ENCODE assay signal across 1 cellular context in the genomic region with DNA sequence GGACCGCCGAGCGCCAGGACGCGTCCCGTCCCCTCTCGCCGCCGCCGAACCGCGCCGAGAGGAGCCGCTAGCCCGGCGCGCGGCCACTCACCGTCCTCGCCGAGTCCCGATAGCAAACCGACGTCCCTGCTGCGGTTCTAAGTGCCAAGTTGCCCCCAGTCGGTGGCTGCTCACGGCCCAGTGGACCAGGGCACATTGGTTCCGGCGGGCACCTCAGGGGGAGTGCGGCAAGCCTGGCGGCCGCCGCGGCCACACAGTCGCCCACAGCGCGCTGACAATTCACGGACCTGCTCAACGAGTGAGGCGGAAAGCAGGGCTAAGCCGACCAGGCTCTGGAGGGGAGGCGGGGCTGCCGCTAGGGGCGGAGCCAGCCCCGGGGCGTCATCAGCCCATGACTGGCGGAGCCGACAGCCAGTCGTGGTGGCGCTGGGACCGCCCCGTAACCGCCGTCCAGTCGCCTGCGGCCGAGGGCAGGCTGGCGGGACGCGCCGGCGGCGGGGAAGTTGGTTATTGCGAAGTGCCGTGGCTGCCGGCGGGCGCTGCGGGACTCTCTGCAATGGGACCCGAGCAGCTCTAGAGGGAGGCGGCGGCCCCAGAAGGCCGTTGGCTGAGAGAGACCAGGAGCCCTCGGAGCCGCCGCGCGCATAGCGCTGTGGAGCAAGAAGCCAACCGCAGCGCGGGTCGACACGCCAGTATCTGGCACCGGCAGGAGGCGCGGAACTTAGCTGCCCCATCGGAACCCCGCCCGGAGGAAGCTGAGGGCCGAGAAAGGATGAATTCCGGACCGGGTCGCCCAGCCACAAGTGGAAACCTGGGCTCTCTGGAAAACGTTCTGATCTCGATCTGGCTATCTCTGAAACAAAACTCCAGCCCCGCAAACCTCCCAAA.
TF ChIP-seq lines count a peak whose summit lies in the region.

A gene with protein sequence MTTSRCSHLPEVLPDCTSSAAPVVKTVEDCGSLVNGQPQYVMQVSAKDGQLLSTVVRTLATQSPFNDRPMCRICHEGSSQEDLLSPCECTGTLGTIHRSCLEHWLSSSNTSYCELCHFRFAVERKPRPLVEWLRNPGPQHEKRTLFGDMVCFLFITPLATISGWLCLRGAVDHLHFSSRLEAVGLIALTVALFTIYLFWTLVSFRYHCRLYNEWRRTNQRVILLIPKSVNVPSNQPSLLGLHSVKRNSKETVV (minus strand): TSS at position 300 of the 888 bp plus-strand sequence. CDS start 112,387 bp downstream, outside the sequence.

TF ChIP-seq in H1, 55 proteins besides CTCF, POLR2A, EP300 and RAD21 (continues in another document):
- TF ChIP-seq SRF (IDR thresholded peaks at IDR 0.05; ENCODE audit: low read depth, low read length) (no peak), CTBP2 (IDR thresholded peaks at IDR 0.05; ENCODE audit: borderline replicate concordance, insufficient read depth, insufficient read length, low read length) (peak; percentile 23), TEAD4 (IDR thresholded peaks at IDR 0.05; ENCODE audit: low read depth, low read length) (0 out of 2 replicates have a peak, but pooled peaks have one; percentile 2), SP2 (IDR thresholded peaks at IDR 0.05; ENCODE audit: low read length) (peak; percentile 49; the same call in 1 of the 2 replicates), POLR2AphosphoS5 (IDR thresholded peaks at IDR 0.05; ENCODE audit: low read depth, low read length) (peak; percentile 63), GABPA (IDR thresholded peaks at IDR 0.05; ENCODE audit: borderline replicate concordance, insufficient read depth, low read length) (no peak), MAX (IDR thresholded peaks at IDR 0.05) (peak; percentile 65), CBX8 (IDR thresholded peaks at IDR 0.05; ENCODE audit: borderline replicate concordance, low read depth, low read length) (no peak), BACH1 (IDR thresholded peaks at IDR 0.05; ENCODE audit: low read length) (peak; percentile 54), SIX5 (IDR thresholded peaks at IDR 0.05; ENCODE audit: low read depth, low read length) (no peak), TCF12 (IDR thresholded peaks at IDR 0.05; ENCODE audit: low read depth, low read length) (no peak), JUND (IDR thresholded peaks at IDR 0.05; ENCODE audit: low read length) (no peak), CBX5 (IDR thresholded peaks at IDR 0.05; ENCODE audit: low read depth, low read length) (no peak), POU5F1 (IDR thresholded peaks at IDR 0.05; ENCODE audit: low read depth, low read length) (no peak), BRCA1 (IDR thresholded peaks at IDR 0.05; ENCODE audit: low read depth, low read length) (no peak), SIN3A (conservative IDR thresholded peaks at IDR 0.05 in 1 of 2, IDR thresholded peaks at IDR 0.05 in 1 of 2; ENCODE audit: low read depth in 1 of 2, low read length in 2 of 2) (peak in 1 of 2 experiments; percentile 85; a peak in 2 of 4 replicates), TAF1 (IDR thresholded peaks at IDR 0.05; ENCODE audit: low read depth, low read length) (peak; percentile 87), YY1 (IDR thresholded peaks at IDR 0.05; ENCODE audit: low read depth, low read length) (no peak), SP1 (IDR thresholded peaks at IDR 0.05; ENCODE audit: low read depth, low read length) (peak; percentile 90), NANOG (IDR thresholded peaks at IDR 0.05; ENCODE audit: insufficient read depth, low read depth, low read length, poor library complexity, severe bottlenecking) (no peak), MAFK (IDR thresholded peaks at IDR 0.05; ENCODE audit: low read depth, low read length) (no peak), KDM1A (IDR thresholded peaks at IDR 0.05; ENCODE audit: borderline replicate concordance, low read length) (no peak), SP4 (IDR thresholded peaks at IDR 0.05; ENCODE audit: low read length) (peak; percentile 89), TAF7 (optimal IDR thresholded peaks at IDR 0.05; ENCODE audit: borderline replicate concordance, low read depth, low read length) (peak; percentile 67), ASH2L (IDR thresholded peaks at IDR 0.05; ENCODE audit: low read length) (peak; percentile 81), JUN (IDR thresholded peaks at IDR 0.05; ENCODE audit: low read depth, low read length) (no peak), HDAC2 (IDR thresholded peaks at IDR 0.05; ENCODE audit: borderline replicate concordance in 1 of 2, low read depth in 2 of 2, low read length in 2 of 2) (0 out of 4 replicates have a peak, but pooled peaks of 1 of the 2 experiments have one; percentile 12), CHD1 (IDR thresholded peaks at IDR 0.05; ENCODE audit: low read depth, low read length) (no peak), BCL11A (IDR thresholded peaks at IDR 0.05; ENCODE audit: low read depth in 2 of 2, low read length in 2 of 2) (no peak), RFX5 (IDR thresholded peaks at IDR 0.05; ENCODE audit: borderline replicate concordance, low read depth, low read length) (no peak), EZH2 (IDR thresholded peaks at IDR 0.05; ENCODE audit: low read depth, low read length, severe bottlenecking) (peak; percentile 13), CEBPB (IDR thresholded peaks at IDR 0.05; ENCODE audit: low read depth, low read length) (no peak), GTF2F1 (IDR thresholded peaks at IDR 0.05; ENCODE audit: borderline replicate concordance, low read depth, low read length) (no peak), TBP (IDR thresholded peaks at IDR 0.05; ENCODE audit: low read depth, low read length) (peak; percentile 82), RXRA (IDR thresholded peaks at IDR 0.05; ENCODE audit: insufficient read depth, low read depth, low read length) (no peak), ATF3 (IDR thresholded peaks at IDR 0.05; ENCODE audit: insufficient read depth, low read depth, low read length) (no peak), NRF1 (IDR thresholded peaks at IDR 0.05; ENCODE audit: low read depth, low read length) (no peak), PHF8 (conservative IDR thresholded peaks at IDR 0.05; ENCODE audit: low read depth, low read length) (no peak; the same call in 1 of the 2 replicates), SUZ12 (IDR thresholded peaks at IDR 0.05; ENCODE audit: low read length) (no peak), CHD2 (IDR thresholded peaks at IDR 0.05; ENCODE audit: low read length) (peak; percentile 81), ATF2 (IDR thresholded peaks at IDR 0.05; ENCODE audit: low read length) (no peak), RBBP5 (IDR thresholded peaks at IDR 0.05; ENCODE audit: borderline replicate concordance, low read depth, low read length) (peak; percentile 49; the same call in 1 of the 2 replicates), KDM4A (IDR thresholded peaks at IDR 0.05; ENCODE audit: low read depth, low read length, severe bottlenecking) (peak; percentile 87), ZNF274 (IDR thresholded peaks at IDR 0.05; ENCODE audit: borderline replicate concordance, extremely low read depth, low read length) (no peak), SAP30 (IDR thresholded peaks at IDR 0.05; ENCODE audit: insufficient read depth, insufficient replicate concordance, low read length) (no peak), SIRT6 (IDR thresholded peaks at IDR 0.05; ENCODE audit: low read length) (no peak), CREB1 (IDR thresholded peaks at IDR 0.05) (peak; percentile 82), RNF2 (IDR thresholded peaks at IDR 0.05; ENCODE audit: borderline replicate concordance, low read depth, low read length, missing control alignments, poor library complexity, severe bottlenecking) (peak; percentile 24), EGR1 (IDR thresholded peaks at IDR 0.05; ENCODE audit: borderline replicate concordance, low read depth, low read length) (no peak), KDM5A (IDR thresholded peaks at IDR 0.05; ENCODE audit: low read length) (0 out of 2 replicates have a peak, but pooled peaks have one; percentile 17)
- TF ChIP-seq, protein P1, sequence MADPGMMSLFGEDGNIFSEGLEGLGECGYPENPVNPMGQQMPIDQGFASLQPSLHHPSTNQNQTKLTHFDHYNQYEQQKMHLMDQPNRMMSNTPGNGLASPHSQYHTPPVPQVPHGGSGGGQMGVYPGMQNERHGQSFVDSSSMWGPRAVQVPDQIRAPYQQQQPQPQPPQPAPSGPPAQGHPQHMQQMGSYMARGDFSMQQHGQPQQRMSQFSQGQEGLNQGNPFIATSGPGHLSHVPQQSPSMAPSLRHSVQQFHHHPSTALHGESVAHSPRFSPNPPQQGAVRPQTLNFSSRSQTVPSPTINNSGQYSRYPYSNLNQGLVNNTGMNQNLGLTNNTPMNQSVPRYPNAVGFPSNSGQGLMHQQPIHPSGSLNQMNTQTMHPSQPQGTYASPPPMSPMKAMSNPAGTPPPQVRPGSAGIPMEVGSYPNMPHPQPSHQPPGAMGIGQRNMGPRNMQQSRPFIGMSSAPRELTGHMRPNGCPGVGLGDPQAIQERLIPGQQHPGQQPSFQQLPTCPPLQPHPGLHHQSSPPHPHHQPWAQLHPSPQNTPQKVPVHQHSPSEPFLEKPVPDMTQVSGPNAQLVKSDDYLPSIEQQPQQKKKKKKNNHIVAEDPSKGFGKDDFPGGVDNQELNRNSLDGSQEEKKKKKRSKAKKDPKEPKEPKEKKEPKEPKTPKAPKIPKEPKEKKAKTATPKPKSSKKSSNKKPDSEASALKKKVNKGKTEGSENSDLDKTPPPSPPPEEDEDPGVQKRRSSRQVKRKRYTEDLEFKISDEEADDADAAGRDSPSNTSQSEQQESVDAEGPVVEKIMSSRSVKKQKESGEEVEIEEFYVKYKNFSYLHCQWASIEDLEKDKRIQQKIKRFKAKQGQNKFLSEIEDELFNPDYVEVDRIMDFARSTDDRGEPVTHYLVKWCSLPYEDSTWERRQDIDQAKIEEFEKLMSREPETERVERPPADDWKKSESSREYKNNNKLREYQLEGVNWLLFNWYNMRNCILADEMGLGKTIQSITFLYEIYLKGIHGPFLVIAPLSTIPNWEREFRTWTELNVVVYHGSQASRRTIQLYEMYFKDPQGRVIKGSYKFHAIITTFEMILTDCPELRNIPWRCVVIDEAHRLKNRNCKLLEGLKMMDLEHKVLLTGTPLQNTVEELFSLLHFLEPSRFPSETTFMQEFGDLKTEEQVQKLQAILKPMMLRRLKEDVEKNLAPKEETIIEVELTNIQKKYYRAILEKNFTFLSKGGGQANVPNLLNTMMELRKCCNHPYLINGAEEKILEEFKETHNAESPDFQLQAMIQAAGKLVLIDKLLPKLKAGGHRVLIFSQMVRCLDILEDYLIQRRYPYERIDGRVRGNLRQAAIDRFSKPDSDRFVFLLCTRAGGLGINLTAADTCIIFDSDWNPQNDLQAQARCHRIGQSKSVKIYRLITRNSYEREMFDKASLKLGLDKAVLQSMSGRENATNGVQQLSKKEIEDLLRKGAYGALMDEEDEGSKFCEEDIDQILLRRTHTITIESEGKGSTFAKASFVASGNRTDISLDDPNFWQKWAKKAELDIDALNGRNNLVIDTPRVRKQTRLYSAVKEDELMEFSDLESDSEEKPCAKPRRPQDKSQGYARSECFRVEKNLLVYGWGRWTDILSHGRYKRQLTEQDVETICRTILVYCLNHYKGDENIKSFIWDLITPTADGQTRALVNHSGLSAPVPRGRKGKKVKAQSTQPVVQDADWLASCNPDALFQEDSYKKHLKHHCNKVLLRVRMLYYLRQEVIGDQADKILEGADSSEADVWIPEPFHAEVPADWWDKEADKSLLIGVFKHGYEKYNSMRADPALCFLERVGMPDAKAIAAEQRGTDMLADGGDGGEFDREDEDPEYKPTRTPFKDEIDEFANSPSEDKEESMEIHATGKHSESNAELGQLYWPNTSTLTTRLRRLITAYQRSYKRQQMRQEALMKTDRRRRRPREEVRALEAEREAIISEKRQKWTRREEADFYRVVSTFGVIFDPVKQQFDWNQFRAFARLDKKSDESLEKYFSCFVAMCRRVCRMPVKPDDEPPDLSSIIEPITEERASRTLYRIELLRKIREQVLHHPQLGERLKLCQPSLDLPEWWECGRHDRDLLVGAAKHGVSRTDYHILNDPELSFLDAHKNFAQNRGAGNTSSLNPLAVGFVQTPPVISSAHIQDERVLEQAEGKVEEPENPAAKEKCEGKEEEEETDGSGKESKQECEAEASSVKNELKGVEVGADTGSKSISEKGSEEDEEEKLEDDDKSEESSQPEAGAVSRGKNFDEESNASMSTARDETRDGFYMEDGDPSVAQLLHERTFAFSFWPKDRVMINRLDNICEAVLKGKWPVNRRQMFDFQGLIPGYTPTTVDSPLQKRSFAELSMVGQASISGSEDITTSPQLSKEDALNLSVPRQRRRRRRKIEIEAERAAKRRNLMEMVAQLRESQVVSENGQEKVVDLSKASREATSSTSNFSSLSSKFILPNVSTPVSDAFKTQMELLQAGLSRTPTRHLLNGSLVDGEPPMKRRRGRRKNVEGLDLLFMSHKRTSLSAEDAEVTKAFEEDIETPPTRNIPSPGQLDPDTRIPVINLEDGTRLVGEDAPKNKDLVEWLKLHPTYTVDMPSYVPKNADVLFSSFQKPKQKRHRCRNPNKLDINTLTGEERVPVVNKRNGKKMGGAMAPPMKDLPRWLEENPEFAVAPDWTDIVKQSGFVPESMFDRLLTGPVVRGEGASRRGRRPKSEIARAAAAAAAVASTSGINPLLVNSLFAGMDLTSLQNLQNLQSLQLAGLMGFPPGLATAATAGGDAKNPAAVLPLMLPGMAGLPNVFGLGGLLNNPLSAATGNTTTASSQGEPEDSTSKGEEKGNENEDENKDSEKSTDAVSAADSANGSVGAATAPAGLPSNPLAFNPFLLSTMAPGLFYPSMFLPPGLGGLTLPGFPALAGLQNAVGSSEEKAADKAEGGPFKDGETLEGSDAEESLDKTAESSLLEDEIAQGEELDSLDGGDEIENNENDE (IDR thresholded peaks at IDR 0.05; ENCODE audit: insufficient replicate concordance, low read length), result no peak
- TF ChIP-seq, protein P2, sequence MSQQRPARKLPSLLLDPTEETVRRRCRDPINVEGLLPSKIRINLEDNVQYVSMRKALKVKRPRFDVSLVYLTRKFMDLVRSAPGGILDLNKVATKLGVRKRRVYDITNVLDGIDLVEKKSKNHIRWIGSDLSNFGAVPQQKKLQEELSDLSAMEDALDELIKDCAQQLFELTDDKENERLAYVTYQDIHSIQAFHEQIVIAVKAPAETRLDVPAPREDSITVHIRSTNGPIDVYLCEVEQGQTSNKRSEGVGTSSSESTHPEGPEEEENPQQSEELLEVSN (IDR thresholded peaks at IDR 0.05), result peak; percentile 84; the same call in 1 of the 2 replicates
